In genomic region chr11:17277024-17277584, GRCh38 we compare ENCODE assay signal across 8 cellular contexts. TPM values are rescaled to one million over a fixed set of nuclear protein-coding genes. Genes with fewer than 3 reads are reported as not detected.
A peak's percentile ranks its signal among the peaks of the same experiment; 100 is the strongest.
DNase-seq lines count a peak whose midpoint lies in the region; ATAC-seq and TF ChIP-seq lines count a peak whose summit lies in the region.

No MANE protein-coding gene starts in this region.

- peaks cover 26% of the 10 kb centered on the region for H3K4me1 ChIP-seq in DOHH2 (ENCODE audit: control insufficient read depth, low read length)
- H3K4me1 ChIP-seq in NT2/D1 (ENCODE audit: insufficient read depth, insufficient read length) = peaks cover 3% of the 10 kb centered on the region

- H3K36me3 ChIP-seq in DOHH2 (ENCODE audit: control insufficient read depth, low read length) = no peaks in the 10 kb centered on the region
- no peaks in the 10 kb centered on the region for H3K36me3 ChIP-seq in NT2/D1 (ENCODE audit: insufficient read depth, insufficient read length, low read length)
- no peaks in the 10 kb centered on the region for H3K36me3 ChIP-seq in kidney epithelial cell (ENCODE audit: control insufficient read depth, insufficient read depth, low read length)

- H3K4me3 Mint-ChIP-seq in stimulated activated memory B cell treated with anti-CD40 and anti-IgM and Interleukin-4, amounts not matched to agents 10 μg/mL and 1 μg/mL and 100 μg/mL, for 72 hours = peak overlapping the region; percentile 95

- no peak for DNase-seq in NT2/D1 (ENCODE audit: low read depth, low spot score)
- DNase-seq in cardiac fibroblast (ENCODE audit: low read depth in 2 of 2) = peak; percentile 56 to 65
- no peak for DNase-seq in kidney epithelial cell (ENCODE audit: low read depth)
- DNase-seq in HPDE6-E6E7 (ENCODE audit: extremely low spot score) = no peak

- ATAC-seq in GM19395 (IDR thresholded peaks at IDR 0.05; ENCODE audit: unreplicated experiment) (peak; percentile 37), HG03439 (IDR thresholded peaks at IDR 0.05; ENCODE audit: unreplicated experiment) (peak; percentile 27)
- ATAC-seq in stimulated activated memory B cell treated with anti-CD40 and anti-IgM and Interleukin-4, amounts not matched to agents 10 μg/mL and 1 μg/mL and 100 μg/mL, for 72 hours = peak; percentile 14

- H3K27ac ChIP-seq in DOHH2 (ENCODE audit: low read depth, low read length) = peak overlapping the region; percentile 46; the same call in 1 of the 2 replicates

- no peaks in the 10 kb centered on the region; the same call in 1 of the 2 replicates for H3F3A ChIP-seq in DOHH2 (ENCODE audit: control insufficient read depth, insufficient read depth)

- no peaks in the 10 kb centered on the region for H4K20me1 ChIP-seq in DOHH2 (ENCODE audit: control insufficient read depth, insufficient read depth, low read depth, low read length)

- peak overlapping the region; percentile 56 for H3K9ac ChIP-seq in NT2/D1 (ENCODE audit: insufficient read length, low read depth)

- no peaks in the 10 kb centered on the region for H3K27me3 Mint-ChIP-seq in stimulated activated memory B cell treated with anti-CD40 and anti-IgM and Interleukin-4, amounts not matched to agents 10 μg/mL and 1 μg/mL and 100 μg/mL, for 72 hours

- 0 out of 2 replicates have a peak, but pooled peaks cover 3% of the 10 kb centered on the region for H3K79me2 ChIP-seq in DOHH2 (ENCODE audit: control insufficient read depth, low read length)

- H3K27me3 ChIP-seq in DOHH2 (ENCODE audit: control insufficient read depth, low read length) (no peaks in the 10 kb centered on the region), NT2/D1 (ENCODE audit: insufficient read depth, insufficient read length) (peaks cover 11% of the 10 kb centered on the region), kidney epithelial cell (ENCODE audit: control insufficient read depth, insufficient read depth, low read length) (no peaks in the 10 kb centered on the region)

- H3K9me3 ChIP-seq in DOHH2 (ENCODE audit: control insufficient read depth, insufficient read depth, low read length) (no peaks in the 10 kb centered on the region), NT2/D1 (ENCODE audit: insufficient read depth, low read length) (no peaks in the 10 kb centered on the region)

- peak overlapping the region; percentile 81 for H3K4me3 ChIP-seq in DOHH2 (ENCODE audit: low read length)
- H3K4me3 ChIP-seq in NT2/D1 (ENCODE audit: insufficient read length, low read depth) = peak overlapping the region; percentile 61
- peak overlapping the region; percentile 83 to 95 for H3K4me3 ChIP-seq in cardiac fibroblast (replicated peaks in 1 of 2; ENCODE audit: low read depth in 2 of 2, low read length in 2 of 2)
- peak overlapping the region; percentile 95 for H3K4me3 ChIP-seq in kidney epithelial cell (ENCODE audit: low read depth, low read length)

- peak overlapping the region; percentile 84 for H3K4me2 ChIP-seq in DOHH2 (ENCODE audit: low read length)

- no peaks in the 10 kb centered on the region for H3K9me2 ChIP-seq in DOHH2 (replicated peaks; ENCODE audit: control insufficient read depth, low read length)

- TF ChIP-seq CTCF in DOHH2 (IDR thresholded peaks at IDR 0.05; ENCODE audit: low read depth, low read length, poor library complexity, severe bottlenecking) (no peak), cardiac fibroblast (IDR thresholded peaks at IDR 0.05; ENCODE audit: low read depth, low read length) (no peak), kidney epithelial cell (IDR thresholded peaks at IDR 0.05; ENCODE audit: insufficient read depth, low read length, poor library complexity, severe bottlenecking) (no peak)

- no peaks in the 10 kb centered on the region for H3K9me3 Mint-ChIP-seq in stimulated activated memory B cell treated with anti-CD40 and anti-IgM and Interleukin-4, amounts not matched to agents 10 μg/mL and 1 μg/mL and 100 μg/mL, for 72 hours

- H3K4me1 Mint-ChIP-seq in stimulated activated memory B cell treated with anti-CD40 and anti-IgM and Interleukin-4, amounts not matched to agents 10 μg/mL and 1 μg/mL and 100 μg/mL, for 72 hours = peaks cover 17% of the 10 kb centered on the region

- H3K36me3 Mint-ChIP-seq in stimulated activated memory B cell treated with anti-CD40 and anti-IgM and Interleukin-4, amounts not matched to agents 10 μg/mL and 1 μg/mL and 100 μg/mL, for 72 hours = no peaks in the 10 kb centered on the region

- peak overlapping the region; percentile 90 for H3K27ac Mint-ChIP-seq in stimulated activated memory B cell treated with anti-CD40 and anti-IgM and Interleukin-4, amounts not matched to agents 10 μg/mL and 1 μg/mL and 100 μg/mL, for 72 hours

RNA-seq across cellular contexts. Expression of gene NUCB2, which starts 0.6 kb away (rescaled TPM):
- total RNA-seq in kidney epithelial cell = 26.1 and 35.2 TPM in 2 replicates

Comparison
In these comparisons a context has a peak if more than half of its experiments do, and no peak if none do; other contexts are left out.
1. DNase-seq: peak in cardiac fibroblast (2 of 2); none in NT2/D1 (single experiment), kidney epithelial cell (single experiment) and HPDE6-E6E7 (single experiment).
2. Peak in every context shown above with its lines, with median percentiles within 50 percentile points of each other: H3K4me3 ChIP-seq and ATAC-seq.